In genomic region chr22:46437990-46438389, GRCh38 we compare ENCODE assay signal across 13 cellular contexts.
A peak's percentile ranks its signal among the peaks of the same experiment; 100 is the strongest.
DNase-seq lines count a peak whose midpoint lies in the region; ATAC-seq and TF ChIP-seq lines count a peak whose summit lies in the region.
"Had no signal": no experiment of that assay in that cellular context is flagged by ENCODE, and none has a peak within 500 bp of the region (broad histone marks: within the 10 kb centered on the region; RNA-seq: fewer than 3 reads in every experiment).

No MANE protein-coding gene starts in this region.

- no peak overlapping the region for H3T11ph ChIP-seq in H9 (ENCODE audit: low read length)

- H3K4me1 Mint-ChIP-seq in H9 (peaks cover under 1 to 10% of the 10 kb centered on the region in 2 experiments; a peak in 3 of 4 replicates), nephron (peaks cover 23% of the 10 kb centered on the region)
- peaks cover 0 to 5% (median 2%) of the 10 kb centered on the region in 3 donors for H3K4me1 Mint-ChIP-seq in CD8-positive, alpha-beta memory T cell

- H3K4ac ChIP-seq in H9 (ENCODE audit: low read depth, low read length), result no peak overlapping the region

- no peaks in the 10 kb centered on the region; a peak in 2 of 5 replicates for H3K9me3 Mint-ChIP-seq in H9
- no peaks in the 10 kb centered on the region for H3K9me3 Mint-ChIP-seq in nephron
- H3K9me3 Mint-ChIP-seq in CD8-positive, alpha-beta memory T cell, result no peaks in the 10 kb centered on the region

- H3K79me1 ChIP-seq in H9 (ENCODE audit: insufficient read depth, low read depth, low read length, poor library complexity, severe bottlenecking), result no peaks in the 10 kb centered on the region

- H2BK120ac ChIP-seq in H9 (ENCODE audit: low read depth, low read length, poor library complexity, severe bottlenecking), result no peak overlapping the region

- no peak overlapping the region for H2AFZ ChIP-seq in H9 (ENCODE audit: low read length)

- no peak overlapping the region for H3K27ac ChIP-seq in H9 (ENCODE audit: insufficient read length, low read depth, low read length)
- peak overlapping the region; percentile 58 for H3K27ac ChIP-seq in RWPE1
- peak overlapping the region; percentile 52 to 95 (median 81) for H3K27ac ChIP-seq in thyroid gland
- no peak overlapping the region for H3K27ac ChIP-seq in CD8-positive, alpha-beta memory T cell (ENCODE audit: low read depth, low read length)

- H3K14ac ChIP-seq in H9 (ENCODE audit: insufficient read depth, low read length), result no peak overlapping the region

- no peak overlapping the region for H3K4me3 ChIP-seq in thyroid gland (replicated peaks in 1 of 3)
- H3K4me3 ChIP-seq in CD8-positive, alpha-beta memory T cell (ENCODE audit: low read length), result no peak overlapping the region

- H3K27me3 ChIP-seq in H9 (ENCODE audit: insufficient read depth, low read length), result no peaks in the 10 kb centered on the region
- H3K27me3 ChIP-seq in thyroid gland, result no peaks in the 10 kb centered on the region
- H3K27me3 ChIP-seq in CD8-positive, alpha-beta memory T cell (ENCODE audit: insufficient read depth, low read length, poor library complexity, severe bottlenecking), result no peaks in the 10 kb centered on the region

- no peak for TF ChIP-seq CTCF in H9 (conservative IDR thresholded peaks at IDR 0.05)
- TF ChIP-seq CTCF in RWPE1 (conservative IDR thresholded peaks at IDR 0.05; ENCODE audit: low read depth), result no peak
- TF ChIP-seq CTCF in nephron (IDR thresholded peaks at IDR 0.05; ENCODE audit: unreplicated experiment in 3 of 3), result no peak
- no peak for TF ChIP-seq CTCF in thyroid gland (IDR thresholded peaks at IDR 0.05)

- no peak overlapping the region for H4K8ac ChIP-seq in H9 (replicated peaks; ENCODE audit: insufficient read length, low read depth, low read length)

- H2BK20ac ChIP-seq in H9 (ENCODE audit: low read depth, low read length, poor library complexity, severe bottlenecking), result no peak overlapping the region

- no peak for ATAC-seq in GM19324 (IDR thresholded peaks at IDR 0.05; ENCODE audit: low FRiP score, unreplicated experiment)

- H3K4me1 ChIP-seq in H9 (ENCODE audit: insufficient read depth, low read length) (0 out of 2 replicates have a peak, but pooled peaks cover 4% of the 10 kb centered on the region), thyroid gland (peaks cover 40 to 58% of the 10 kb centered on the region in 2 donors)
- no peaks in the 10 kb centered on the region for H3K4me1 ChIP-seq in CD8-positive, alpha-beta memory T cell (ENCODE audit: insufficient read depth, low read length)
- H3K4me1 ChIP-seq: Caco-2 had no signal

- no peak overlapping the region for H2BK12ac ChIP-seq in H9 (ENCODE audit: insufficient read length, low read depth, low read length)

- peaks cover 3% of the 10 kb centered on the region for H3K23me2 ChIP-seq in H9 (ENCODE audit: insufficient read length, low read depth, low read length, poor library complexity, severe bottlenecking)

- H3K4me3 Mint-ChIP-seq in H9, result no peak overlapping the region
- peak overlapping the region in 2 of 3 experiments; percentile 46 to 56 for H3K4me3 Mint-ChIP-seq in nephron
- H3K4me3 Mint-ChIP-seq in CD8-positive, alpha-beta memory T cell, result no peak overlapping the region

- no peak for TF ChIP-seq POLR2A in thyroid gland (IDR thresholded peaks at IDR 0.05)

- H3K79me2 ChIP-seq in H9 (ENCODE audit: insufficient read depth, low read length), result no peaks in the 10 kb centered on the region

- CTCF ChIA-PET in RWPE1 (lab: Yijun Ruan, JAX), result no interaction called here
- CTCF ChIA-PET in CD8-positive, alpha-beta memory T cell (lab: Charles Lee), result no interaction called here

- no peak overlapping the region for H3K9ac ChIP-seq in H9 (ENCODE audit: extremely low read depth, insufficient read length, low read length)

- no peak overlapping the region for H3K23ac ChIP-seq in H9 (ENCODE audit: insufficient read length, low read depth, low read length)

- H3K56ac ChIP-seq in H9 (ENCODE audit: insufficient read length, low read depth, low read length), result no peak overlapping the region

- H3K36me3 Mint-ChIP-seq in H9 (ENCODE audit: insufficient read depth in 1 of 3, low read depth in 3 of 3), result peaks cover 4 to 14% (median 7%) of the 10 kb centered on the region in 3 experiments; a peak in 6 of 7 replicates
- peaks cover 4% of the 10 kb centered on the region for H3K36me3 Mint-ChIP-seq in nephron (ENCODE audit: low read depth)
- no peaks in the 10 kb centered on the region for H3K36me3 Mint-ChIP-seq in CD8-positive, alpha-beta memory T cell

- no peak overlapping the region for H3K4me2 ChIP-seq in H9 (ENCODE audit: insufficient read depth, insufficient read length, low read length)

- H3K36me3 ChIP-seq in thyroid gland, result no peaks in the 10 kb centered on the region
- H3K36me3 ChIP-seq in CD8-positive, alpha-beta memory T cell (ENCODE audit: insufficient read depth, low read length), result no peaks in the 10 kb centered on the region

- no peak overlapping the region for H2BK15ac ChIP-seq in H9 (ENCODE audit: low read depth, low read length)

- DNase-seq in H9 (no peak), RWPE1 (ENCODE audit: low spot score) (no peak), thyroid gland (peak; percentile 60 to 79), NCI-H2196 (lab: John Stamatoyannopoulos, UW; ENCODE audit: unreplicated experiment) (no peak)
- DNase-seq in CD8-positive, alpha-beta memory T cell, result no peak
- DNase-seq: Caco-2; KG1; NCI-H2107; NCI-H526 treated with DMSO at 0.1 percent for 48 hours; NK-92 treated with Interleukin-12 subunit alpha and Interleukin-12 subunit beta, amount 100 ng/mL, for 24 hours; RPMI8226 had no signal

- no peak overlapping the region for H2BK5ac ChIP-seq in H9 (ENCODE audit: insufficient read length, low read length)

- no peak overlapping the region for H4K5ac ChIP-seq in H9 (ENCODE audit: insufficient read length, low read depth, low read length)

- H4K91ac ChIP-seq in H9 (ENCODE audit: insufficient read length, low read depth, low read length), result no peak overlapping the region

- no peak overlapping the region for H3K18ac ChIP-seq in H9 (ENCODE audit: insufficient read length, low read depth, low read length)

- POLR2A ChIA-PET in RWPE1 (lab: Yijun Ruan, JAX; ENCODE audit: low non-redundant PET), result no interaction called here
- POLR2A ChIA-PET in CD8-positive, alpha-beta memory T cell (lab: Charles Lee), result no interaction called here

- no CpG with 5 or more reads among the region's 14 CpGs for WGBS in H9 (ENCODE audit: extremely low coverage, insufficient read length, low lambda C conversion rate)
- 17 to 22% methylated on average over 14 of the region's 14 CpGs for WGBS in thyroid gland, 2 donors

- intact Hi-C loops in thyroid gland (cut with DNase I), result no loop called here

- H3K9me3 ChIP-seq in H9 (ENCODE audit: control insufficient read depth, low read depth, low read length), result no peaks in the 10 kb centered on the region
- no peaks in the 10 kb centered on the region for H3K9me3 ChIP-seq in thyroid gland
- H3K9me3 ChIP-seq in CD8-positive, alpha-beta memory T cell (ENCODE audit: low read length), result no peaks in the 10 kb centered on the region
- H3K9me3 ChIP-seq: Caco-2 had no signal

- H2AK5ac ChIP-seq in H9 (ENCODE audit: insufficient read length, low read length), result no peak overlapping the region

- peak overlapping the region in 2 of 3 experiments; percentile 62 to 86; a peak in 2 of 7 replicates for H3K27ac Mint-ChIP-seq in H9
- H3K27ac Mint-ChIP-seq in nephron, result peak overlapping the region; percentile 86 to 99 (median 95)
- peak overlapping the region in 1 of 8 donors; percentile 50 for H3K27ac Mint-ChIP-seq in CD8-positive, alpha-beta memory T cell

- H4K20me1 ChIP-seq in H9 (ENCODE audit: control insufficient read depth, insufficient read depth, insufficient read length), result no peaks in the 10 kb centered on the region

- H3K27me3 Mint-ChIP-seq in H9 (ENCODE audit: low read depth) (no peaks in the 10 kb centered on the region), nephron (ENCODE audit: low read depth) (peaks cover 7% of the 10 kb centered on the region)
- peaks cover 0 to 3% of the 10 kb centered on the region in 2 donors for H3K27me3 Mint-ChIP-seq in CD8-positive, alpha-beta memory T cell

Comparison
In these comparisons a context has a peak if more than half of its experiments do, and no peak if none do; other contexts are left out.
1. DNase-seq: peak in thyroid gland (2 of 2); none in H9 (single experiment), RWPE1 (single experiment), CD8-positive, alpha-beta memory T cell (0 of 5) and NCI-H2196 (single experiment).
2. H3K27ac ChIP-seq: peak in RWPE1 (single experiment) and thyroid gland (3 of 3); none in H9 (single experiment) and CD8-positive, alpha-beta memory T cell (single experiment).
3. H3K4me3 Mint-ChIP-seq: peak in nephron (2 of 3); none in H9 (0 of 2) and CD8-positive, alpha-beta memory T cell (0 of 7).